Comparison of ENCODE assay signal across 25 cellular contexts in genomic region chr3:39196034-39196433, GRCh38. TPM values are rescaled to one million over a fixed set of nuclear protein-coding genes. Genes with fewer than 3 reads are reported as not detected.
DNase-seq lines count a peak whose midpoint lies in the region; ATAC-seq and TF ChIP-seq lines count a peak whose summit lies in the region.
"Had no signal": no experiment of that assay in that cellular context is flagged by ENCODE, and none has a peak within 500 bp of the region (broad histone marks: within the 10 kb centered on the region; RNA-seq: fewer than 3 reads in every experiment).

No MANE protein-coding gene starts in this region.

- peak overlapping the region; percentile 75 for H3K27ac Mint-ChIP-seq in activated naive CD8-positive, alpha-beta T cell
- H3K27ac Mint-ChIP-seq in activated naive CD8-positive, alpha-beta T cell treated with anti-CD3 and anti-CD28 coated beads, Interleukin-2, amount 50 U/mL, for 24 hours = no peak overlapping the region
- H3K27ac Mint-ChIP-seq in endothelial cell (ENCODE audit: unreplicated experiment) = no peak overlapping the region
- no peak overlapping the region for H3K27ac Mint-ChIP-seq in stimulated activated naive B cell treated with anti-CD40 and anti-IgM and Interleukin-4, amounts not matched to agents 10 μg/mL and 1 μg/mL and 100 μg/mL, for 72 hours
- H3K27ac Mint-ChIP-seq: CD14-positive monocyte had no signal

- TF ChIP-seq CTCF in VCaP (conservative IDR thresholded peaks at IDR 0.05) = no peak
- no peak for TF ChIP-seq CTCF in endothelial cell (IDR thresholded peaks at IDR 0.05; ENCODE audit: unreplicated experiment)

- peaks cover 3% of the 10 kb centered on the region for H3K36me3 Mint-ChIP-seq in activated naive CD8-positive, alpha-beta T cell
- H3K36me3 Mint-ChIP-seq in activated naive CD8-positive, alpha-beta T cell treated with anti-CD3 and anti-CD28 coated beads, Interleukin-2, amount 50 U/mL, for 24 hours (ENCODE audit: low read depth) = no peaks in the 10 kb centered on the region
- no peaks in the 10 kb centered on the region for H3K36me3 Mint-ChIP-seq in endothelial cell (ENCODE audit: low read depth, unreplicated experiment)
- no peaks in the 10 kb centered on the region for H3K36me3 Mint-ChIP-seq in stimulated activated naive B cell treated with anti-CD40 and anti-IgM and Interleukin-4, amounts not matched to agents 10 μg/mL and 1 μg/mL and 100 μg/mL, for 72 hours
- H3K36me3 Mint-ChIP-seq: CD14-positive monocyte; CD8-positive, alpha-beta memory T cell had no signal

- H3K9me3 Mint-ChIP-seq in activated naive CD8-positive, alpha-beta T cell (ENCODE audit: low read depth) = no peaks in the 10 kb centered on the region
- no peaks in the 10 kb centered on the region for H3K9me3 Mint-ChIP-seq in activated naive CD8-positive, alpha-beta T cell treated with anti-CD3 and anti-CD28 coated beads, Interleukin-2, amount 50 U/mL, for 24 hours
- H3K9me3 Mint-ChIP-seq in endothelial cell (ENCODE audit: unreplicated experiment) = no peaks in the 10 kb centered on the region
- no peaks in the 10 kb centered on the region for H3K9me3 Mint-ChIP-seq in stimulated activated naive B cell treated with anti-CD40 and anti-IgM and Interleukin-4, amounts not matched to agents 10 μg/mL and 1 μg/mL and 100 μg/mL, for 72 hours
- H3K9me3 Mint-ChIP-seq: CD8-positive, alpha-beta memory T cell had no signal

- no peaks in the 10 kb centered on the region for H3K27me3 Mint-ChIP-seq in activated naive CD8-positive, alpha-beta T cell
- H3K27me3 Mint-ChIP-seq in activated naive CD8-positive, alpha-beta T cell treated with anti-CD3 and anti-CD28 coated beads, Interleukin-2, amount 50 U/mL, for 24 hours = no peaks in the 10 kb centered on the region
- H3K27me3 Mint-ChIP-seq in endothelial cell (ENCODE audit: unreplicated experiment) = peaks cover 1% of the 10 kb centered on the region
- peaks cover 6 to 8% of the 10 kb centered on the region in 2 donors for H3K27me3 Mint-ChIP-seq in stimulated activated naive B cell treated with anti-CD40 and anti-IgM and Interleukin-4, amounts not matched to agents 10 μg/mL and 1 μg/mL and 100 μg/mL, for 72 hours

- no peaks in the 10 kb centered on the region for H3K9me3 ChIP-seq in skeletal muscle tissue (ENCODE audit: control insufficient read depth in 3 of 3, low read length in 3 of 3)
- H3K9me3 ChIP-seq: BE2C had no signal

- peak overlapping the region in 2 of 3 donors; percentile 29 to 54 for H3K4me3 ChIP-seq in skeletal muscle tissue (ENCODE audit: low read length in 3 of 3)

- H3K4me3 Mint-ChIP-seq in activated naive CD8-positive, alpha-beta T cell = no peak overlapping the region
- H3K4me3 Mint-ChIP-seq in activated naive CD8-positive, alpha-beta T cell treated with anti-CD3 and anti-CD28 coated beads, Interleukin-2, amount 50 U/mL, for 24 hours = no peak overlapping the region
- peak overlapping the region; percentile 17 for H3K4me3 Mint-ChIP-seq in endothelial cell (ENCODE audit: unreplicated experiment)
- no peak overlapping the region for H3K4me3 Mint-ChIP-seq in stimulated activated naive B cell treated with anti-CD40 and anti-IgM and Interleukin-4, amounts not matched to agents 10 μg/mL and 1 μg/mL and 100 μg/mL, for 72 hours
- H3K4me3 Mint-ChIP-seq: CD8-positive, alpha-beta memory T cell had no signal

- peaks cover 28% of the 10 kb centered on the region for H3K4me1 Mint-ChIP-seq in activated naive CD8-positive, alpha-beta T cell (ENCODE audit: low read depth)
- H3K4me1 Mint-ChIP-seq in activated naive CD8-positive, alpha-beta T cell treated with anti-CD3 and anti-CD28 coated beads, Interleukin-2, amount 50 U/mL, for 24 hours = peaks cover 41% of the 10 kb centered on the region
- H3K4me1 Mint-ChIP-seq in endothelial cell (ENCODE audit: unreplicated experiment) = peaks cover 6% of the 10 kb centered on the region
- H3K4me1 Mint-ChIP-seq in stimulated activated naive B cell treated with anti-CD40 and anti-IgM and Interleukin-4, amounts not matched to agents 10 μg/mL and 1 μg/mL and 100 μg/mL, for 72 hours = peaks cover 19 to 30% of the 10 kb centered on the region in 2 donors
- H3K4me1 Mint-ChIP-seq: CD8-positive, alpha-beta memory T cell had no signal

- peaks cover 19 to 39% (median 29%) of the 10 kb centered on the region in 3 donors for H3K4me1 ChIP-seq in skeletal muscle tissue (ENCODE audit: control insufficient read depth in 3 of 3, insufficient read depth in 3 of 3, low read length in 3 of 3)
- H3K4me1 ChIP-seq: BE2C had no signal

- H3K9ac ChIP-seq in skeletal muscle tissue (ENCODE audit: low read depth in 1 of 3, low read length in 3 of 3) = peak overlapping the region; percentile 36 to 79 (median 74)

- H3K27me3 ChIP-seq in skeletal muscle tissue (ENCODE audit: control insufficient read depth in 3 of 3, insufficient read depth in 3 of 3, low read length in 3 of 3) = no peaks in the 10 kb centered on the region
- H3K27me3 ChIP-seq: BE2C had no signal

- peak overlapping the region; percentile 56 for H3K27ac ChIP-seq in VCaP
- H3K27ac ChIP-seq in skeletal muscle tissue (ENCODE audit: low read depth, low read length) = peak overlapping the region; percentile 100
- H3K27ac ChIP-seq: RWPE1 had no signal

- H3K36me3 ChIP-seq in skeletal muscle tissue (ENCODE audit: control insufficient read depth in 3 of 3, insufficient read depth in 3 of 3, low read length in 3 of 3) = peaks cover 0 to 7% (median 0%) of the 10 kb centered on the region in 3 donors
- H3K36me3 ChIP-seq: BE2C had no signal

- no peak for DNase-seq in activated naive CD8-positive, alpha-beta T cell treated with anti-CD3 and anti-CD28 coated beads, Interleukin-2, amount 50 U/mL, for 24 hours
- no peak for DNase-seq in endothelial cell (ENCODE audit: low spot score)
- no peak for DNase-seq in left colon
- no peak for DNase-seq in stimulated activated naive B cell treated with anti-CD40 and anti-IgM and Interleukin-4, amounts not matched to agents 10 μg/mL and 1 μg/mL and 100 μg/mL, for 72 hours
- DNase-seq: 8988T; ACHN; BE2C; CD8-positive, alpha-beta memory T cell; GF-D8; Kasumi-1; NCI-H1436; NCI-H187; NCI-H2081 treated with DMSO at 0.1 percent for 48 hours; NCI-H2171; NCI-H510A; SHP77 treated with DMSO at 0.1 percent for 48 hours had no signal

- no peak for ATAC-seq in activated naive CD8-positive, alpha-beta T cell treated with anti-CD3 and anti-CD28 coated beads, Interleukin-2, amount 50 U/mL, for 24 hours
- no peak for ATAC-seq in left colon
- ATAC-seq in stimulated activated naive B cell treated with anti-CD40 and anti-IgM and Interleukin-4, amounts not matched to agents 10 μg/mL and 1 μg/mL and 100 μg/mL, for 72 hours (replicated peaks) = no peak
- ATAC-seq: HepG2, Panc1 had no signal

- intact Hi-C loops in left colon (cut with DNase I, micrococcal nuclease) = no loop called here

RNA-seq across cellular contexts. Expression of gene XIRP1, which starts 3.6 kb away (rescaled TPM):
- 0.21 TPM for total RNA-seq in endothelial cell (ENCODE audit: unreplicated experiment)
- total RNA-seq in skeletal muscle tissue = 30.8 TPM
- total RNA-seq in left colon = not detected
- total RNA-seq: HepG2, HT1080, OCI-LY7 had no signal

RNA-seq across cellular contexts. Expression of gene CSRNP1, which starts 42.6 kb away (rescaled TPM):
- 20.8 TPM for total RNA-seq in endothelial cell (ENCODE audit: unreplicated experiment)
- total RNA-seq in skeletal muscle tissue = 8.9 TPM
- 10 to 100 TPM; 19.2 to 33.7 TPM for total RNA-seq in left colon

Comparison
In these comparisons a context has a peak if more than half of its experiments do, and no peak if none do; other contexts are left out.
1. RNA of gene XIRP1, which starts 3.6 kb away (total RNA-seq): 30.8 TPM in skeletal muscle tissue (single experiment); 0.21 TPM in endothelial cell (single experiment) and not detected in left colon; every median in the first group is over 10 times any median in the second.